Comparison of ENCODE assay signal across 16 cellular contexts in genomic region chrX:73913580-73913979, GRCh38.
DNase-seq lines count a peak whose midpoint lies in the region; ATAC-seq and TF ChIP-seq lines count a peak whose summit lies in the region.
"Had no signal": no experiment of that assay in that cellular context is flagged by ENCODE, and none has a peak within 500 bp of the region (broad histone marks: within the 10 kb centered on the region; RNA-seq: fewer than 3 reads in every experiment).

No MANE protein-coding gene starts in this region.

- peak; percentile 52 for DNase-seq in Daoy (ENCODE audit: low read depth)
- peak; percentile 26 for DNase-seq in LoVo (ENCODE audit: low spot score)
- DNase-seq in choroid plexus epithelial cell (ENCODE audit: low read depth), result peak; percentile 54
- DNase-seq in left lobe of liver (ENCODE audit: low spot score), result no peak
- DNase-seq in activated CD4-positive, alpha-beta T cell treated with anti-CD3 and anti-CD28 coated beads, Interleukin-2, amount 50 U/mL, for 48 hours, result no peak
- DNase-seq in activated T-cell treated with anti-CD3 and anti-CD28 coated beads for 4 hours, result no peak
- DNase-seq in stimulated activated CD4-positive, alpha-beta T cell treated with anti-CD3 and anti-CD28 coated beads, Interleukin-12 subunit alpha, Interleukin-12 subunit beta, amount 100 ng/mL, for 4 hours, result no peak
- DNase-seq in NCI-H2081 treated with DMSO at 0.1 percent for 48 hours (lab: John Stamatoyannopoulos, UW), result no peak
- DNase-seq: anterior cingulate cortex; CD8-positive, alpha-beta memory T cell; cortex of kidney; kidney; NCI-H2029 treated with DMSO at 0.1 percent for 48 hours; NCI-H524 treated with DMSO at 0.1 percent for 48 hours; stimulated activated CD4-positive, alpha-beta T cell treated with anti-CD3 and anti-CD28 coated beads, Interleukin-4, amount 100 ng/mL, for 1 hour had no signal

- peak; percentile 70 for ATAC-seq in left lobe of liver
- ATAC-seq: heart right ventricle had no signal

- TF ChIP-seq CTCF in choroid plexus epithelial cell (conservative IDR thresholded peaks at IDR 0.05; ENCODE audit: low read depth, low read length), result no peak

- H3K4me3 ChIP-seq in choroid plexus epithelial cell (ENCODE audit: low read depth, low read length), result no peak overlapping the region
- H3K4me3 ChIP-seq: heart right ventricle had no signal

Comparison
In these comparisons a context has a peak if more than half of its experiments do, and no peak if none do; other contexts are left out.
1. DNase-seq: peak in Daoy (single experiment), LoVo (single experiment) and choroid plexus epithelial cell (single experiment); none in left lobe of liver (single experiment), activated CD4-positive, alpha-beta T cell treated with anti-CD3 and anti-CD28 coated beads, Interleukin-2, amount 50 U/mL, for 48 hours (0 of 2), activated T-cell treated with anti-CD3 and anti-CD28 coated beads for 4 hours (single experiment), stimulated activated CD4-positive, alpha-beta T cell treated with anti-CD3 and anti-CD28 coated beads, Interleukin-12 subunit alpha, Interleukin-12 subunit beta, amount 100 ng/mL, for 4 hours (single experiment) and NCI-H2081 treated with DMSO at 0.1 percent for 48 hours (single experiment).